In the genomic region with DNA sequence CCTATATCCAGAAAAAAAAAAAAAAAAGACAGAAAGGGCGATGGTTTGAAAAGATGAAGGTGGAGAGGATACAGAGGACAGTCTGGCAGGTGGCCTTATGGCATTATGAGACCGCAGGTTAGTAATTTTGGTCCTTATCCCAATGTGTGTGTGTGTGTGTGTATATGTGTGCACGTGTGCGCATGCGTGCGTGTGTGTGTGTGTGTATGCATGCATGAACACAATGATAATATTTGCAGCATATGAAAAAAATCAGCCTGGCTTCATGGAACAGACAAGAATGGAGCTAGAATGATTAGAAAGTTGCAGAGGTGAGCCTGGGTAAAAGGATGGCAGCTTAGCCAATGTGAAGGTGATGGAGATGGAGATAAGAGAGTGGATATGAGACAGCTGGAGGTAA, we compare ENCODE assay signal across 5 cellular contexts.
"Had no signal": no experiment of that assay in that cellular context is flagged by ENCODE, and none has a peak within 500 bp of the region (broad histone marks: within the 10 kb centered on the region; RNA-seq: fewer than 3 reads in every experiment).

No MANE protein-coding gene starts in this region.

- DNase-seq: H9, HCEC 1CT, IMR-90, KBM-7 had no signal

- ATAC-seq: GM23338 had no signal

- H3K27ac Mint-ChIP-seq: GM23338, H9 had no signal

- H3K4me3 Mint-ChIP-seq: GM23338, H9 had no signal

- H3K4me1 Mint-ChIP-seq: GM23338, H9 had no signal
